8 cellular contexts compared by ENCODE assay signal in the genomic region with DNA sequence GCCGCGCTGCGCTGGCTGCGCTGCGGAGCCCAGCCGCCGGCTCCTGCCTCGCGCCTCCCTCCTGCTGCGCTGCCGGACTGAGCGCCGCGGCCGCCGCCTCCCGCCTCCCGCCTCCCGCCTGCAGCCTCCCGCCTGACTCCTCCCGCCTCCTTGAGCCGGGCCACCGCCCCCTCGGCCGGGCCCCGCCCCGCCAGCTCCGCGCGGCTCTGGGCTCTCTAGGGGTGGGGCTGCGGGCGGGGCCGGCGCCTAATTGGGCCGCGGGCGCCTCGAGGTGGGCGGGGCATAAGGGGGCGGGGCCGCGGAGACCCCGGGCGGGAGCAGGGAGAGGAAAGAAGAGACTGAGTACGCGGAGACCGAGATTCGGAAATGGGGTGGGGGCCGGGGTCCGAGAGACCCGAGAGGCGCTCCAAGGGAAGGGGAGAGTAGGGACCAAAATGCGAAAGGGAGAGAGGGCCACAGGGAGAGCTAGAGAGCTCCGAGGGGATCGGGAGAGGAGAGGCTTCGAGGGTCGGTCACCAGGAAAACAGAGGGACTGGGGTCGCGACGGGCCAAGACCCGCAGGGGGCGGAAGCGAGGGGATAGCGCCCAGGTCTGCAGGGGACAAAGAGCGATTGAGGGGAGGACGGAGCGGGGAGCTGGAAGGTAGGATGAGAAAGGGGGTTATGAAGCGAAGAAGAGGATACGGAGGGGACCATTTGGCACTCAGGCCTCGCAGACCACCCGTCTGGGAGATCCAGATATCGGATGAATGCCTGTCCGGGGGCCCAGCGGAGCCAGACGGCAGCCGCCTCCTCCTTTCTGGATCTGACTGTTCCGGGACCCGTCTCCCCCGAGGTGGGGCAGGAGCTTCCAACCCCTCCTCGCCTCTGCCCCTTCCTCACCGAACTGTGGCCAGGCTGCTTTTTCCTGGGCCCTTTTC. TPM values are rescaled to one million over a fixed set of nuclear protein-coding genes. Genes with fewer than 3 reads are reported as not detected.
DNase-seq lines count a peak whose midpoint lies in the region; ATAC-seq and TF ChIP-seq lines count a peak whose summit lies in the region.

A gene (minus strand): TSS at position 79 of the 919 bp plus-strand sequence. CDS start 255 bp downstream, outside the sequence.

- H3K36me3 ChIP-seq in adipocyte (ENCODE audit: control insufficient read depth, insufficient read depth, low read length, severe bottlenecking), result no peaks in the 10 kb centered on the region
- no peaks in the 10 kb centered on the region for H3K36me3 ChIP-seq in left ventricle myocardium inferior
- no peaks in the 10 kb centered on the region for H3K36me3 ChIP-seq in prostate gland
- H3K36me3 ChIP-seq in upper lobe of left lung, result no peaks in the 10 kb centered on the region

- H3K27me3 Mint-ChIP-seq in HFFc6 (ENCODE audit: insufficient read depth), result peaks cover 21% of the 10 kb centered on the region

- H3K27ac ChIP-seq in left ventricle myocardium inferior (replicated peaks), result no peak within 1 kb of the TSS
- H3K27ac ChIP-seq in prostate gland, result no peak within 1 kb of the TSS
- no peak within 1 kb of the TSS for H3K27ac ChIP-seq in upper lobe of left lung

- in situ Hi-C loops in G401 (cut with HindIII; ENCODE audit: low sequenced_read_pairs), result no loop called here

- DNase-seq in G401 (ENCODE audit: low spot score), result peak; percentile 63
- peak; percentile 68 for DNase-seq in HFFc6
- DNase-seq in NCI-H1092 (lab: John Stamatoyannopoulos, UW), result peak; percentile 87
- peak; percentile 77 for DNase-seq in T follicular helper cell (ENCODE audit: low read depth)
- peak; percentile 97 for DNase-seq in adipocyte (ENCODE audit: low read depth)
- peak; percentile 94 for DNase-seq in left ventricle myocardium inferior
- DNase-seq in prostate gland (ENCODE audit: low spot score), result peak; percentile 85
- peak; percentile 89 to 99 for DNase-seq in upper lobe of left lung

- TF ChIP-seq POLR2A in prostate gland (IDR thresholded peaks at IDR 0.05) (no peak), upper lobe of left lung (IDR thresholded peaks at IDR 0.05) (no peak)

- peak within 1 kb of the TSS; percentile 72 for H3K4me3 Mint-ChIP-seq in HFFc6

- ATAC-seq in upper lobe of left lung (ENCODE audit: low FRiP score in 2 of 2), result peak; percentile 94 to 98

- intact Hi-C loops in left ventricle myocardium inferior (cut with micrococcal nuclease) (no loop called here), prostate gland (cut with DNase I) (no loop called here)

- H3K9me3 Mint-ChIP-seq in HFFc6, result no peaks in the 10 kb centered on the region

- no peaks in the 10 kb centered on the region for H3K36me3 Mint-ChIP-seq in HFFc6 (ENCODE audit: low read depth)

- H3K4me1 Mint-ChIP-seq in HFFc6 (ENCODE audit: low read depth), result peaks cover 21% of the 10 kb centered on the region

- H3K4me3 ChIP-seq in adipocyte (ENCODE audit: low read length), result peak within 1 kb of the TSS; percentile 76
- H3K4me3 ChIP-seq in left ventricle myocardium inferior, result peak within 1 kb of the TSS; percentile 67
- H3K4me3 ChIP-seq in prostate gland, result peak within 1 kb of the TSS; percentile 24 to 27
- peak within 1 kb of the TSS; percentile 33 to 48 (median 39) for H3K4me3 ChIP-seq in upper lobe of left lung

- 8% methylated on average over 59 of the region's 81 CpGs for WGBS in prostate gland
- WGBS in upper lobe of left lung, 2 donors, result 5 to 6% methylated on average over 62 to 70 of the region's 81 CpGs

- no peak within 1 kb of the TSS for H3K27ac Mint-ChIP-seq in HFFc6

- H3K27me3 ChIP-seq in adipocyte (replicated peaks; ENCODE audit: control insufficient read depth, insufficient read depth, low read length) (peaks cover 45% of the 10 kb centered on the region), left ventricle myocardium inferior (ENCODE audit: low read depth) (peaks cover 77% of the 10 kb centered on the region), prostate gland (replicated peaks; ENCODE audit: insufficient read depth) (peaks cover 11% of the 10 kb centered on the region), upper lobe of left lung (peaks cover 0 to 46% (median 29%) of the 10 kb centered on the region in 4 donors)

- H3K9me3 ChIP-seq in adipocyte (ENCODE audit: control insufficient read depth, low read length) (no peaks in the 10 kb centered on the region), left ventricle myocardium inferior (replicated peaks) (no peaks in the 10 kb centered on the region), prostate gland (no peaks in the 10 kb centered on the region), upper lobe of left lung (no peaks in the 10 kb centered on the region)

- H3K9ac ChIP-seq in adipocyte (ENCODE audit: low read length), result no peak within 1 kb of the TSS

- TF ChIP-seq CTCF in HFFc6 (IDR thresholded peaks at IDR 0.05), result peak; percentile 44
- no peak for TF ChIP-seq CTCF in left ventricle myocardium inferior (IDR thresholded peaks at IDR 0.05; ENCODE audit: borderline replicate concordance)
- TF ChIP-seq CTCF in prostate gland (IDR thresholded peaks at IDR 0.05), result no peak
- TF ChIP-seq CTCF in upper lobe of left lung (IDR thresholded peaks at IDR 0.05), result no peak

- no peak for TF ChIP-seq EP300 in upper lobe of left lung (IDR thresholded peaks at IDR 0.05)

- peaks cover 14% of the 10 kb centered on the region for H3K4me1 ChIP-seq in adipocyte (ENCODE audit: control insufficient read depth, insufficient read depth, low read length)
- H3K4me1 ChIP-seq in left ventricle myocardium inferior, result peaks cover 36% of the 10 kb centered on the region
- no peaks in the 10 kb centered on the region for H3K4me1 ChIP-seq in prostate gland (replicated peaks)
- H3K4me1 ChIP-seq in upper lobe of left lung, result peaks cover 24 to 41% (median 30%) of the 10 kb centered on the region in 4 donors

RNA-seq across cellular contexts. Expression of the gene that starts here (rescaled TPM):
- 68.2 and 84.1 TPM in 2 replicates for total RNA-seq in G401 (2014; rRNA removed; shearing (Covaris generic))
- total RNA-seq in HFFc6 (2021; fragmentation: NEBNext Ultra II Directional; extraction: Animal tissue kit (Norgen Biotek cat#: 25700)), result under 1 TPM in 5 of 6 experiments, not detected in 1; 0.19 to 0.36 (median 0.25) TPM
- total RNA-seq in left ventricle myocardium inferior (0.74 TPM), prostate gland (1 to 10 TPM in 1 of 2 donors, under 1 TPM in 1; 0.87 to 1.1 TPM), upper lobe of left lung (under 1 TPM in 1 of 6 donors, not detected in 5; 0.44 TPM)

Comparison
In these comparisons a context has a peak if more than half of its experiments do, and no peak if none do; other contexts are left out.
1. RNA of the gene that starts here (total RNA-seq): 68.2 to 84.1 TPM in G401; 0.87 to 1.1 TPM in prostate gland, 0.74 TPM in left ventricle myocardium inferior (single experiment), 0.19 to 0.36 TPM in HFFc6 and 0.44 TPM in upper lobe of left lung; every median in the first group is over 10 times any median in the second.
2. Peak in DNase-seq in HFFc6; RNA of the gene not detected or under 1 TPM.
3. Peak in DNase-seq and H3K4me3 ChIP-seq in left ventricle myocardium inferior; RNA of the gene not detected or under 1 TPM.
4. Peak in DNase-seq, ATAC-seq and H3K4me3 ChIP-seq in upper lobe of left lung; RNA of the gene not detected or under 1 TPM.
5. H3K4me3 ChIP-seq: peak in every context shown above with its lines; median percentile 76 in adipocyte; 67 in left ventricle myocardium inferior; 39 in upper lobe of left lung; 26 in prostate gland.
6. Peak in every context shown above with its lines, with median percentiles within 50 percentile points of each other: DNase-seq.